ENCODE assay signal across 10 cellular contexts in genomic region chr19:42130254-42130573, GRCh38. TPM values are rescaled to one million over a fixed set of nuclear protein-coding genes. Genes with fewer than 3 reads are reported as not detected.
DNase-seq lines count a peak whose midpoint lies in the region; ATAC-seq and TF ChIP-seq lines count a peak whose summit lies in the region.
"Had no signal": no experiment of that assay in that cellular context is flagged by ENCODE, and none has a peak within 500 bp of the region (broad histone marks: within the 10 kb centered on the region; RNA-seq: fewer than 3 reads in every experiment).

No MANE protein-coding gene starts in this region.

- H3K27ac ChIP-seq in RWPE1, result peak overlapping the region; percentile 96
- no peak overlapping the region for H3K27ac ChIP-seq in uterus
- H3K27ac ChIP-seq: HL-60 had no signal

- no peaks in the 10 kb centered on the region for H3K36me3 ChIP-seq in uterus

- TF ChIP-seq CTCF in RWPE1 (conservative IDR thresholded peaks at IDR 0.05; ENCODE audit: low read depth) (no peak), uterus (IDR thresholded peaks at IDR 0.05) (no peak)

- intact Hi-C loops in uterus (cut with DNase I; ENCODE audit: low total_unique reads), result no loop called here

- peak overlapping the region; percentile 32 for H3K27ac Mint-ChIP-seq in activated T-cell treated with anti-CD3 and anti-CD28 coated beads, Interleukin-2, amount 50 U/mL, for 72 hours
- H3K27ac Mint-ChIP-seq in effector memory CD8-positive, alpha-beta T cell, result peak overlapping the region; percentile 81 to 87
- peak overlapping the region; percentile 87 for H3K27ac Mint-ChIP-seq in stimulated activated effector memory CD8-positive, alpha-beta T cell treated with anti-CD3 and anti-CD28 coated beads, Interleukin-12 subunit alpha, Interleukin-12 subunit beta, amount 100 ng/mL, for 72 hours

- H3K27me3 ChIP-seq in uterus, result peaks cover 4 to 14% of the 10 kb centered on the region in 2 donors

- no peak overlapping the region for H3K4me3 ChIP-seq in uterus

- POLR2A ChIA-PET in RWPE1 (lab: Yijun Ruan, JAX; ENCODE audit: low non-redundant PET), result no interaction called here

- peak overlapping the region; percentile 48 to 93 for H3K4me3 Mint-ChIP-seq in activated T-cell treated with anti-CD3 and anti-CD28 coated beads, Interleukin-2, amount 50 U/mL, for 72 hours
- peak overlapping the region; percentile 80 to 96 for H3K4me3 Mint-ChIP-seq in effector memory CD8-positive, alpha-beta T cell
- peak overlapping the region; percentile 78 for H3K4me3 Mint-ChIP-seq in stimulated activated effector memory CD8-positive, alpha-beta T cell treated with anti-CD3 and anti-CD28 coated beads, Interleukin-12 subunit alpha, Interleukin-12 subunit beta, amount 100 ng/mL, for 72 hours

- ATAC-seq in activated T-cell treated with anti-CD3 and anti-CD28 coated beads, Interleukin-2, amount 50 U/mL, for 72 hours (replicated peaks in 1 of 2), result no peak
- no peak for ATAC-seq in effector memory CD8-positive, alpha-beta T cell (replicated peaks)
- no peak for ATAC-seq in stimulated activated effector memory CD8-positive, alpha-beta T cell treated with anti-CD3 and anti-CD28 coated beads, Interleukin-12 subunit alpha, Interleukin-12 subunit beta, amount 100 ng/mL, for 72 hours
- ATAC-seq in GM21717 (IDR thresholded peaks at IDR 0.05; ENCODE audit: unreplicated experiment), result no peak

- H3K4me1 Mint-ChIP-seq in activated T-cell treated with anti-CD3 and anti-CD28 coated beads, Interleukin-2, amount 50 U/mL, for 72 hours (ENCODE audit: low read depth), result peaks cover 65% of the 10 kb centered on the region
- peaks cover 57 to 65% of the 10 kb centered on the region in 2 donors for H3K4me1 Mint-ChIP-seq in effector memory CD8-positive, alpha-beta T cell (ENCODE audit: low read depth in 2 of 2)
- H3K4me1 Mint-ChIP-seq in stimulated activated effector memory CD8-positive, alpha-beta T cell treated with anti-CD3 and anti-CD28 coated beads, Interleukin-12 subunit alpha, Interleukin-12 subunit beta, amount 100 ng/mL, for 72 hours, result peaks cover 78% of the 10 kb centered on the region

- TF ChIP-seq POLR2A in uterus (IDR thresholded peaks at IDR 0.05), result no peak

- no peaks in the 10 kb centered on the region for H3K4me1 ChIP-seq in uterus

- peaks cover 0 to 2% of the 10 kb centered on the region in 2 donors for H3K36me3 Mint-ChIP-seq in activated T-cell treated with anti-CD3 and anti-CD28 coated beads, Interleukin-2, amount 50 U/mL, for 72 hours (ENCODE audit: insufficient read depth in 2 of 2)
- peaks cover 11% of the 10 kb centered on the region for H3K36me3 Mint-ChIP-seq in effector memory CD8-positive, alpha-beta T cell (ENCODE audit: insufficient read depth)
- peaks cover 5% of the 10 kb centered on the region for H3K36me3 Mint-ChIP-seq in stimulated activated effector memory CD8-positive, alpha-beta T cell treated with anti-CD3 and anti-CD28 coated beads, Interleukin-12 subunit alpha, Interleukin-12 subunit beta, amount 100 ng/mL, for 72 hours

- H3K9me3 ChIP-seq in uterus, result no peaks in the 10 kb centered on the region

- DNase-seq in activated T-cell treated with anti-CD3 and anti-CD28 coated beads, Interleukin-2, amount 50 U/mL, for 72 hours, result no peak
- no peak for DNase-seq in activated T-cell treated with anti-CD3 and anti-CD28 coated beads for 4 hours
- DNase-seq in RWPE1 (ENCODE audit: low spot score), result no peak
- DNase-seq in effector memory CD8-positive, alpha-beta T cell, result no peak
- DNase-seq in stimulated activated effector memory CD8-positive, alpha-beta T cell treated with anti-CD3 and anti-CD28 coated beads, Interleukin-12 subunit alpha, Interleukin-12 subunit beta, amount 100 ng/mL, for 72 hours (ENCODE audit: low spot score in 2 of 2), result no peak
- no peak for DNase-seq in uterus
- DNase-seq in AG08395 (ENCODE audit: low spot score), result no peak
- DNase-seq: activated CD8-positive, alpha-beta memory T cell treated with anti-CD3 and anti-CD28 coated beads, Interleukin-2, amount 50 U/mL, for 48 hours had no signal

- CTCF ChIA-PET in RWPE1 (lab: Yijun Ruan, JAX), result no interaction called here

- H3K27me3 Mint-ChIP-seq in activated T-cell treated with anti-CD3 and anti-CD28 coated beads, Interleukin-2, amount 50 U/mL, for 72 hours (ENCODE audit: low read depth), result no peaks in the 10 kb centered on the region
- H3K27me3 Mint-ChIP-seq in effector memory CD8-positive, alpha-beta T cell, result no peaks in the 10 kb centered on the region

- H3K9me3 Mint-ChIP-seq in activated T-cell treated with anti-CD3 and anti-CD28 coated beads, Interleukin-2, amount 50 U/mL, for 72 hours, result no peaks in the 10 kb centered on the region
- H3K9me3 Mint-ChIP-seq in effector memory CD8-positive, alpha-beta T cell, result no peaks in the 10 kb centered on the region
- H3K9me3 Mint-ChIP-seq in stimulated activated effector memory CD8-positive, alpha-beta T cell treated with anti-CD3 and anti-CD28 coated beads, Interleukin-12 subunit alpha, Interleukin-12 subunit beta, amount 100 ng/mL, for 72 hours, result no peaks in the 10 kb centered on the region

RNA-seq across cellular contexts. Expression of gene POU2F2, which starts 2.0 kb away (rescaled TPM):
- 10 to 100 TPM; 45.0 to 56.0 TPM for total RNA-seq in activated T-cell treated with anti-CD3 and anti-CD28 coated beads, Interleukin-2, amount 50 U/mL, for 72 hours
- total RNA-seq in uterus, result 1 to 10 TPM in 1 of 4 donors, under 1 TPM in 2, not detected in 1; 0.55 to 3.2 (median 0.77) TPM

RNA-seq across cellular contexts. Expression of gene ZNF574, which starts 54.2 kb away (rescaled TPM):
- total RNA-seq in activated T-cell treated with anti-CD3 and anti-CD28 coated beads, Interleukin-2, amount 50 U/mL, for 72 hours, result 10 to 100 TPM; 11.5 to 12.2 TPM
- total RNA-seq in uterus, result 10 to 100 TPM in 3 of 4 donors, 1 to 10 TPM in 1; 5.6 to 19.9 (median 14.1) TPM

Comparison
In these comparisons a context has a peak if more than half of its experiments do, and no peak if none do; other contexts are left out.
1. H3K27ac Mint-ChIP-seq: peak in every context shown above with its lines; median percentile 87 in stimulated activated effector memory CD8-positive, alpha-beta T cell treated with anti-CD3 and anti-CD28 coated beads, Interleukin-12 subunit alpha, Interleukin-12 subunit beta, amount 100 ng/mL, for 72 hours; 84 in effector memory CD8-positive, alpha-beta T cell; 32 in activated T-cell treated with anti-CD3 and anti-CD28 coated beads, Interleukin-2, amount 50 U/mL, for 72 hours.
2. RNA of gene POU2F2, which starts 2.0 kb away (total RNA-seq): 45.0 to 56.0 TPM in activated T-cell treated with anti-CD3 and anti-CD28 coated beads, Interleukin-2, amount 50 U/mL, for 72 hours; 0.55 to 3.2 TPM in uterus; every median in the first group is over 10 times any median in the second.
3. Peak in every context shown above with its lines, with median percentiles within 50 percentile points of each other: H3K4me3 Mint-ChIP-seq.